ENCODE assay signal across 8 cellular contexts in genomic region chr7:30938435-30939316, GRCh38. TPM values are rescaled to one million over a fixed set of nuclear protein-coding genes. Genes with fewer than 3 reads are reported as not detected.
DNase-seq lines count a peak whose midpoint lies in the region; ATAC-seq, FAIRE-seq and TF ChIP-seq lines count a peak whose summit lies in the region.

No MANE protein-coding gene starts in this region.

- ATAC-seq in GM21390 (IDR thresholded peaks at IDR 0.05; ENCODE audit: unreplicated experiment) (peak; percentile 83), foreskin keratinocyte (peak; percentile 84)

- H3K27me3 ChIP-seq in OCI-LY3 (ENCODE audit: low read depth, low read length) (peaks cover 22% of the 10 kb centered on the region), foreskin keratinocyte (peaks cover 39% of the 10 kb centered on the region), thyroid gland (no peaks in the 10 kb centered on the region)

- H3K79me2 ChIP-seq in OCI-LY3 (ENCODE audit: low read length), result no peaks in the 10 kb centered on the region

- peak; percentile 38 for FAIRE-seq in HTR-8/SVneo (lab: Jason Lieb, UNC)

- DNase-seq in DMS114 treated with DMSO at 0.1 percent for 48 hours (lab: John Stamatoyannopoulos, UW; ENCODE audit: unreplicated experiment) (peak; percentile 66), HTR-8/SVneo (ENCODE audit: insufficient read length, low spot score) (peak; percentile 88), foreskin keratinocyte (peak; percentile 25 to 41), non-pigmented ciliary epithelial cell (ENCODE audit: low read depth) (peak; percentile 17), thyroid gland (peak; percentile 79 to 85)
- DNase-seq in activated T-cell treated with anti-CD3 and anti-CD28 coated beads, Interleukin-2, amount 50 U/mL, for 48 hours, result peak; percentile 82 to 83

- intact Hi-C loops in thyroid gland (cut with DNase I), result no loop called here

- no peaks in the 10 kb centered on the region for H4K20me1 ChIP-seq in OCI-LY3 (ENCODE audit: insufficient read depth, low read length)

- H3K4me1 ChIP-seq in OCI-LY3 (ENCODE audit: low read length) (no peaks in the 10 kb centered on the region), foreskin keratinocyte (no peaks in the 10 kb centered on the region), thyroid gland (peaks cover 0 to 5% of the 10 kb centered on the region in 2 donors)

- H3K4me3 ChIP-seq in OCI-LY3 (ENCODE audit: low read length) (peak overlapping the region; percentile 42; the same call in 1 of the 2 replicates), thyroid gland (replicated peaks in 1 of 3) (no peak overlapping the region)

- H3K27ac ChIP-seq in OCI-LY3 (ENCODE audit: low read length), result no peak overlapping the region
- H3K27ac ChIP-seq in foreskin keratinocyte, result no peak overlapping the region
- H3K27ac ChIP-seq in thyroid gland, result no peak overlapping the region

- no peak overlapping the region for H3K9ac ChIP-seq in OCI-LY3 (ENCODE audit: low read length)

- H3K36me3 ChIP-seq in OCI-LY3 (replicated peaks; ENCODE audit: low read depth, low read length) (no peaks in the 10 kb centered on the region), thyroid gland (no peaks in the 10 kb centered on the region)

- WGBS in thyroid gland, 2 donors, result 12 to 20% methylated on average over 7 to 16 of the region's 25 CpGs

- H3K4me2 ChIP-seq in OCI-LY3 (ENCODE audit: low read length), result peak overlapping the region; percentile 56

- peak overlapping the region; percentile 80 for H2AFZ ChIP-seq in OCI-LY3 (ENCODE audit: low read depth, low read length)

- TF ChIP-seq POLR2A in thyroid gland (IDR thresholded peaks at IDR 0.05), result no peak

- H3K9me3 ChIP-seq in OCI-LY3 (ENCODE audit: insufficient read depth, low read length) (no peaks in the 10 kb centered on the region), thyroid gland (no peaks in the 10 kb centered on the region)

- TF ChIP-seq CTCF in OCI-LY3 (IDR thresholded peaks at IDR 0.05; ENCODE audit: low read depth, low read length) (peak; percentile 67), foreskin keratinocyte (conservative IDR thresholded peaks at IDR 0.05) (peak; percentile 90), thyroid gland (IDR thresholded peaks at IDR 0.05) (peak; percentile 71 to 98 (median 84))

RNA-seq across cellular contexts. Expression of gene GHRHR, which starts 25.1 kb away (rescaled TPM):
- total RNA-seq in foreskin keratinocyte, result not detected in 2 replicates
- polyA plus RNA-seq in foreskin keratinocyte, result not detected in 2 replicates
- under 1 TPM in 1 of 4 donors, not detected in 3; 0.54 TPM for total RNA-seq in thyroid gland

RNA-seq across cellular contexts. Expression of gene AQP1, which starts 27.0 kb away (rescaled TPM):
- total RNA-seq in foreskin keratinocyte, result not detected in 2 replicates
- 0.02 and 0.09 TPM in 2 replicates for polyA plus RNA-seq in foreskin keratinocyte
- 100 to 1,000 TPM in 2 of 4 donors, 10 to 100 TPM in 2; 48.7 to 231 (median 134) TPM for total RNA-seq in thyroid gland

Comparison
In these comparisons a context has a peak if more than half of its experiments do, and no peak if none do; other contexts are left out.
1. DNase-seq: peak in every context shown above with its lines; median percentile 88 in HTR-8/SVneo; 82 in activated T-cell treated with anti-CD3 and anti-CD28 coated beads, Interleukin-2, amount 50 U/mL, for 48 hours; 82 in thyroid gland; 66 in DMS114 treated with DMSO at 0.1 percent for 48 hours; 33 in foreskin keratinocyte; 17 in non-pigmented ciliary epithelial cell.
2. RNA of gene AQP1, which starts 27.0 kb away (total RNA-seq): 48.7 to 231 TPM in thyroid gland; not detected in foreskin keratinocyte; every median in the first group is over 10 times any median in the second.
3. Peak in every context shown above with its lines, with median percentiles within 50 percentile points of each other: CTCF ChIP-seq.